ENCODE assay signal across 21 cellular contexts in the genomic region with DNA sequence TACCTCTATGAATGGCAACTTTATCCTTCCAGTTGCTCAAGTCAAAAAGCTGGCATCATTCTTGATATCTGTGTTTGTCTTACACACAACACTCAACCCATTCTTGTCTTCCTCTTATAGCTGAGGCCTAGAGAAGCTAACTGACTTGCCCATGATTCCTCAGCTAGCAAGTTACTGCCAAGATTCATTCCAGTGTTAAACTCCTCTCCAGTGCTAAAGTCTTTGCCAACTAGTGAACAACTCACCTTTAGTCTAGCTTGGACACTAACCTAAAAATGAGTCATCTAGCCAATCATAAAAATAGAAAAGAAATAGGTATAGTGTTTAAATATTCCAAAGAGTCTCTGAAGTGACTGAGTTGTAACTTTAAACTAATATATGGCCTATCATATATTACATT. TPM values are rescaled to one million over a fixed set of nuclear protein-coding genes. Genes with fewer than 3 reads are reported as not detected.
A peak's percentile ranks its signal among the peaks of the same experiment; 100 is the strongest.
DNase-seq lines count a peak whose midpoint lies in the region; ATAC-seq and TF ChIP-seq lines count a peak whose summit lies in the region.
"Had no signal": no experiment of that assay in that cellular context is flagged by ENCODE, and none has a peak within 500 bp of the region (broad histone marks: within the 10 kb centered on the region; RNA-seq: fewer than 3 reads in every experiment).

No MANE protein-coding gene starts in this region.

- ATAC-seq in foreskin keratinocyte (peak; percentile 64), HG02884 (IDR thresholded peaks at IDR 0.05; ENCODE audit: unreplicated experiment) (no peak)
- ATAC-seq: HepG2; Right ventricle myocardium inferior; stimulated activated naive CD8-positive, alpha-beta T cell treated with anti-CD3 and anti-CD28 coated beads, Interleukin-15, Interleukin-2, amounts not matched to agents 100 U/mL and 50 U/mL, for 24 hours had no signal

- DNase-seq in HT-29 (ENCODE audit: low spot score) (peak; percentile 12), astrocyte of the spinal cord (ENCODE audit: low read depth, low spot score) (peak; percentile 25), foreskin keratinocyte (peak; percentile 26 to 68), smooth muscle cell (lab: John Stamatoyannopoulos, UW; ENCODE audit: unreplicated experiment) (no peak), dedifferentiated amniotic fluid mesenchymal stem cell (ENCODE audit: extremely low spot score) (no peak), NCI-H1105 treated with DMSO at 0.1 percent for 48 hours (lab: John Stamatoyannopoulos, UW) (no peak)
- DNase-seq: activated CD4-positive, alpha-beta T cell treated with anti-CD3 and anti-CD28 coated beads for 36 hours; CD8-positive, alpha-beta memory T cell; dermis blood vessel endothelial cell; DMS79; left cardiac atrium; midbrain; NCI-H146; NCI-H526 treated with DMSO at 0.1 percent for 48 hours; nephron progenitor cell; stimulated activated CD4-positive, alpha-beta T cell treated with anti-CD3 and anti-CD28 coated beads, Interleukin-4, amount 100 ng/mL, for 1 hour; stimulated activated naive CD8-positive, alpha-beta T cell treated with anti-CD3 and anti-CD28 coated beads, Interleukin-15, Interleukin-2, amounts not matched to agents 100 U/mL and 50 U/mL, for 24 hours; transverse colon had no signal

- no peaks in the 10 kb centered on the region for H3K79me2 ChIP-seq in smooth muscle cell (ENCODE audit: low read depth)

- in situ Hi-C loops in astrocyte of the spinal cord (cut with HindIII; ENCODE audit: low sequenced_read_pairs), result no loop called here

- peak overlapping the region; percentile 5 for H2AFZ ChIP-seq in smooth muscle cell (ENCODE audit: low read depth)

- H3K4me3 ChIP-seq in astrocyte of the spinal cord (ENCODE audit: low read depth, low read length) (no peak overlapping the region), smooth muscle cell (no peak overlapping the region)
- H3K4me3 ChIP-seq: transverse colon had no signal

- no peak for TF ChIP-seq CTCF in astrocyte of the spinal cord (IDR thresholded peaks at IDR 0.05; ENCODE audit: low read depth, low read length)
- TF ChIP-seq CTCF in foreskin keratinocyte (conservative IDR thresholded peaks at IDR 0.05), result no peak
- no peak for TF ChIP-seq CTCF in smooth muscle cell (IDR thresholded peaks at IDR 0.05; ENCODE audit: borderline replicate concordance, insufficient read depth, poor library complexity, severe bottlenecking)

- peaks cover 10% of the 10 kb centered on the region for H3F3A ChIP-seq in smooth muscle cell (ENCODE audit: low read depth)

- no peaks in the 10 kb centered on the region for H3K36me3 ChIP-seq in smooth muscle cell (ENCODE audit: low read depth)
- H3K36me3 ChIP-seq: transverse colon had no signal

- H3K27me3 ChIP-seq in foreskin keratinocyte (no peaks in the 10 kb centered on the region), smooth muscle cell (ENCODE audit: low read depth) (no peaks in the 10 kb centered on the region)
- H3K27me3 ChIP-seq: transverse colon had no signal

- no peaks in the 10 kb centered on the region for H4K20me1 ChIP-seq in smooth muscle cell (ENCODE audit: low read depth)

- peak overlapping the region; percentile 89 for H3K4me2 ChIP-seq in smooth muscle cell

- peaks cover 5% of the 10 kb centered on the region for H3K4me1 ChIP-seq in foreskin keratinocyte
- H3K4me1 ChIP-seq in smooth muscle cell (ENCODE audit: low read depth), result peaks cover 3% of the 10 kb centered on the region
- H3K4me1 ChIP-seq: transverse colon had no signal

- H3K9ac ChIP-seq in smooth muscle cell (ENCODE audit: low read depth), result peak overlapping the region; percentile 31

- H3K27ac ChIP-seq in foreskin keratinocyte, result no peak overlapping the region
- peak overlapping the region; percentile 91 for H3K27ac ChIP-seq in smooth muscle cell (ENCODE audit: low read depth)

- H3K9me3 ChIP-seq in smooth muscle cell (replicated peaks; ENCODE audit: low read depth), result no peaks in the 10 kb centered on the region
- H3K9me3 ChIP-seq: transverse colon had no signal

RNA-seq across cellular contexts. Expression of a gene that starts 45.6 kb away (rescaled TPM):
- total RNA-seq in HT-29 (2014; rRNA removed; shearing (Covaris generic)), result 10.4 and 10.5 TPM in 2 replicates
- total RNA-seq in foreskin keratinocyte, result 3.4 and 4.5 TPM in 2 replicates
- polyA plus RNA-seq in foreskin keratinocyte, result 3.0 and 3.3 TPM in 2 replicates
- 122 and 136 TPM in 2 replicates for total RNA-seq in smooth muscle cell
- 102 and 153 TPM in 2 replicates for polyA plus RNA-seq in smooth muscle cell

Comparison
In these comparisons a context has a peak if more than half of its experiments do, and no peak if none do; other contexts are left out.
1. DNase-seq: peak in HT-29 (single experiment), astrocyte of the spinal cord (single experiment) and foreskin keratinocyte (2 of 2); none in smooth muscle cell (single experiment), dedifferentiated amniotic fluid mesenchymal stem cell (single experiment) and NCI-H1105 treated with DMSO at 0.1 percent for 48 hours (single experiment).
2. RNA of a gene that starts 45.6 kb away (total RNA-seq): 122 to 136 TPM in smooth muscle cell; 10.4 to 10.5 TPM in HT-29 and 3.4 to 4.5 TPM in foreskin keratinocyte; every median in the first group is over 10 times any median in the second.